8 cellular contexts compared by ENCODE assay signal in the genomic region with DNA sequence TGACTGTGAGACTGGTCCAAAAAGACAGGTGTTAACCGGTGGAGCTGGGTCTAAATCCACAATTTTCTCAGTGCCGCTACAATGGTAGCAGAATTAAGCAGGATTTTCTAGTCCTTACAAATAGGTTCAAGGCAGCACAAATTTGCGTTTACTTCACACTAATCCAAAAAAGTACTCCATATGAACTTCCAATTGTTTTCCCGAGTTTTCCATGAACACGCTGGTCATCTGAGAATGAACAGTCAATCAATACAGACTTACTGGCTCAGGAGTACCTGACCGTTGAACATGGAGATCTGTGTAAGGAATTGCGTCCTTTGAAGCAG. TPM values are rescaled to one million over a fixed set of nuclear protein-coding genes. Genes with fewer than 3 reads are reported as not detected.
DNase-seq lines count a peak whose midpoint lies in the region; ATAC-seq and TF ChIP-seq lines count a peak whose summit lies in the region.

No MANE protein-coding gene starts in this region.

- peak overlapping the region; percentile 66 to 81 for H3K4me3 Mint-ChIP-seq in activated T-cell treated with anti-CD3 and anti-CD28 coated beads, Interleukin-2, amount 50 U/mL, for 72 hours
- H3K4me3 Mint-ChIP-seq in mesothelial cell of epicardium, result peak overlapping the region; percentile 78
- peak overlapping the region; percentile 92 for H3K4me3 Mint-ChIP-seq in type B pancreatic cell

- H3K9me3 Mint-ChIP-seq in activated T-cell treated with anti-CD3 and anti-CD28 coated beads, Interleukin-2, amount 50 U/mL, for 72 hours, result no peaks in the 10 kb centered on the region
- H3K9me3 Mint-ChIP-seq in mesothelial cell of epicardium (no peaks in the 10 kb centered on the region), type B pancreatic cell (no peaks in the 10 kb centered on the region)

- H3K27ac Mint-ChIP-seq in activated T-cell treated with anti-CD3 and anti-CD28 coated beads, Interleukin-2, amount 50 U/mL, for 72 hours, result peak overlapping the region; percentile 24
- H3K27ac Mint-ChIP-seq in mesothelial cell of epicardium (peak overlapping the region; percentile 79), type B pancreatic cell (peak overlapping the region; percentile 76)

- H3K27me3 Mint-ChIP-seq in activated T-cell treated with anti-CD3 and anti-CD28 coated beads, Interleukin-2, amount 50 U/mL, for 72 hours (ENCODE audit: low read depth), result no peaks in the 10 kb centered on the region
- H3K27me3 Mint-ChIP-seq in mesothelial cell of epicardium (ENCODE audit: low read depth) (no peaks in the 10 kb centered on the region), type B pancreatic cell (no peaks in the 10 kb centered on the region)

- DNase-seq in activated T-cell treated with anti-CD3 and anti-CD28 coated beads, Interleukin-2, amount 50 U/mL, for 72 hours, result no peak
- no peak for DNase-seq in activated T-cell treated with anti-CD3 and anti-CD28 coated beads, Interleukin-2, amount 50 U/mL, for 1 hour
- no peak for DNase-seq in mesothelial cell of epicardium (ENCODE audit: low spot score in 2 of 2, unreplicated experiment in 2 of 2)
- DNase-seq in type B pancreatic cell (ENCODE audit: extremely low spot score, unreplicated experiment), result no peak
- no peak for DNase-seq in stimulated activated CD4-positive, alpha-beta T cell treated with anti-CD3 and anti-CD28 coated beads, Interleukin-1b, Interleukin-23, amount 100 ng/mL, for 48 hours

- H3K36me3 Mint-ChIP-seq in activated T-cell treated with anti-CD3 and anti-CD28 coated beads, Interleukin-2, amount 50 U/mL, for 72 hours (ENCODE audit: insufficient read depth in 2 of 2), result peaks cover 6 to 14% of the 10 kb centered on the region in 2 donors
- peaks cover 6% of the 10 kb centered on the region for H3K36me3 Mint-ChIP-seq in mesothelial cell of epicardium
- H3K36me3 Mint-ChIP-seq in type B pancreatic cell, result peaks cover 4% of the 10 kb centered on the region

- H3K27ac ChIP-seq in cingulate gyrus (ENCODE audit: low read depth, low read length), result peak overlapping the region; percentile 79

- peaks cover 23% of the 10 kb centered on the region for H3K4me1 Mint-ChIP-seq in activated T-cell treated with anti-CD3 and anti-CD28 coated beads, Interleukin-2, amount 50 U/mL, for 72 hours (ENCODE audit: low read depth)
- H3K4me1 Mint-ChIP-seq in mesothelial cell of epicardium (peaks cover 10% of the 10 kb centered on the region), type B pancreatic cell (ENCODE audit: unreplicated experiment) (peaks cover 20% of the 10 kb centered on the region)

- no peak for ATAC-seq in activated T-cell treated with anti-CD3 and anti-CD28 coated beads, Interleukin-2, amount 50 U/mL, for 72 hours (replicated peaks in 1 of 2)
- ATAC-seq in GM19455 (IDR thresholded peaks at IDR 0.05; ENCODE audit: unreplicated experiment) (no peak), GM19351 (IDR thresholded peaks at IDR 0.05; ENCODE audit: unreplicated experiment) (no peak)

- no peak for TF ChIP-seq CTCF in mesothelial cell of epicardium (IDR thresholded peaks at IDR 0.05; ENCODE audit: unreplicated experiment)
- TF ChIP-seq CTCF in type B pancreatic cell (conservative IDR thresholded peaks at IDR 0.05), result no peak

RNA-seq across cellular contexts. Expression of gene SLC35D2, which starts 0.7 kb away (rescaled TPM):
- 10 to 100 TPM in 1 of 2 donors, 1 to 10 TPM in 1; 5.4 to 14.0 TPM for total RNA-seq in activated T-cell treated with anti-CD3 and anti-CD28 coated beads, Interleukin-2, amount 50 U/mL, for 72 hours
- total RNA-seq in mesothelial cell of epicardium, result 21.0 to 22.2 TPM (median 22.0 TPM) in 3 replicates
- total RNA-seq in type B pancreatic cell (ENCODE audit: low replicate concordance), result 25.7 and 40.5 TPM in 2 replicates

RNA-seq across cellular contexts. Expression of gene ZNF367, which starts 35.4 kb away (rescaled TPM):
- 10 to 100 TPM; 22.6 to 24.7 TPM for total RNA-seq in activated T-cell treated with anti-CD3 and anti-CD28 coated beads, Interleukin-2, amount 50 U/mL, for 72 hours
- total RNA-seq in mesothelial cell of epicardium (4.4 to 4.9 TPM (median 4.5 TPM) in 3 replicates), type B pancreatic cell (ENCODE audit: low replicate concordance) (4.3 and 7.2 TPM in 2 replicates)

Comparison
In these comparisons a context has a peak if more than half of its experiments do, and no peak if none do; other contexts are left out.
1. H3K27ac Mint-ChIP-seq: peak in every context shown above with its lines; median percentile 79 in mesothelial cell of epicardium; 76 in type B pancreatic cell; 24 in activated T-cell treated with anti-CD3 and anti-CD28 coated beads, Interleukin-2, amount 50 U/mL, for 72 hours.